Comparison of ENCODE assay signal across 7 cellular contexts in the genomic region with DNA sequence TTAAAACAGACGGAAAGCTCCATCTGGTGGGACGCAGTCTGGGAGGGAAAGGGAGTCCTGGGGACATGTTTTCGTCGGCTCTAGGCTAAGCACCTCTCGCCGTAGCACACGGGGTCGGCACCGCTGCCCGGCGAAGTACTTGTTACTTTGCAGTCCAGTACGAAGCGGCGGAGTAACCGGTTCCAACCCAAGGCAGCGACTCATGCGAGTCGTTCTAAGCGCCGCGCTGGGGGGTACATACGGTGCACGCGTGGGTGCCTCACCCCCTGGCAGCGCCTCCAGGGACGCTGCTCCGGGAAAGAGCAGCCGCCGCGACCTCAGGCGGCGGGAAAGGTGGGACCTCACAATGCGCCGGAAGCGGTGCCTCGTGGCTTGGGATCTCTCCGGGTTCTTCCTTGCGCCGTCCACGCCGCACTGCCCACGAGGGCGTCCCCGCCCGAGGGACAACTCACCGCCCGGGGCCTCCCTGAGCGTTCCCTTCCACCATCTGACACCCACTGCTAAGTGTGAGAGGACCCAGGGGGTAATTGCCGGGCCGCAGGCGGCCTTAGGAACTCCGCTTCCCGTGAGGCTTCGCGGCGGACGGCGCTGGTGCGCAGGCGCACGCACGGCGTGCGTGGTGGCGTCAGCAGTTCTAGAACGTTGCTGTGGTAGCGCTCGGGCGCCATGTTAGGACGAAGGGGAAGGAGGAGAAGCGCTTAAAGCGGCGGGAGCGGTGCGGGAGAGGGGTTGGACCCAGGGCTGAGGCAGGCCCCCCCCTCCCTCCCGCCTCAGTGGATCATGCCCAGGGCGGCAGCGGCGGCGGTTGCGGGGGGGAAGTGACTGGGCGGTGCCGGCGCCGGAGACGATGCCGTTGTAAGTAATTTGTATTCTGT. TPM values are rescaled to one million over a fixed set of nuclear protein-coding genes. Genes with fewer than 3 reads are reported as not detected.
DNase-seq lines count a peak whose midpoint lies in the region; ATAC-seq and TF ChIP-seq lines count a peak whose summit lies in the region.

A gene (plus strand): TSS at position 637 of the 875 bp plus-strand sequence. CDS start 211 bp downstream, at position 848.

- TF ChIP-seq CTCF in astrocyte of the cerebellum (IDR thresholded peaks at IDR 0.05; ENCODE audit: low read depth, low read length, missing control alignments), result no peak
- TF ChIP-seq CTCF in hepatocyte (IDR thresholded peaks at IDR 0.05; ENCODE audit: poor library complexity), result no peak

- peak within 1 kb of the TSS; percentile 96 for H2AFZ ChIP-seq in hepatocyte

- H3K36me3 ChIP-seq in hepatocyte (replicated peaks; ENCODE audit: insufficient read depth, low read depth), result no peaks in the 10 kb centered on the region

- peaks cover 20% of the 10 kb centered on the region for H3K4me1 ChIP-seq in hepatocyte (ENCODE audit: insufficient read depth)

- DNase-seq in NCI-H2029 (lab: John Stamatoyannopoulos, UW), result peak; percentile 75
- peak; percentile 92 for DNase-seq in T-helper 22 cell (ENCODE audit: low read depth)
- DNase-seq in astrocyte of the cerebellum (ENCODE audit: low read depth), result peak; percentile 89
- DNase-seq in hepatocyte (ENCODE audit: low spot score), result peak; percentile 97
- DNase-seq in retina, result peak; percentile 99

- ATAC-seq in GM18505 (IDR thresholded peaks at IDR 0.05; ENCODE audit: unreplicated experiment), result peak; percentile 92
- peak; percentile 87 for ATAC-seq in HG02973 (IDR thresholded peaks at IDR 0.05; ENCODE audit: unreplicated experiment)

- peak within 1 kb of the TSS; percentile 97 for H3K27ac ChIP-seq in hepatocyte

- peak; percentile 91 for TF ChIP-seq POLR2A in GM18505 (IDR thresholded peaks at IDR 0.05; ENCODE audit: borderline replicate concordance, extremely low read depth, insufficient read depth, insufficient read length)

- peaks cover 44% of the 10 kb centered on the region for H4K20me1 ChIP-seq in hepatocyte (ENCODE audit: insufficient read depth, poor library complexity, severe bottlenecking)

- H3K4me2 ChIP-seq in hepatocyte, result peak within 1 kb of the TSS; percentile 90

- H3K79me2 ChIP-seq in hepatocyte, result peaks cover 54% of the 10 kb centered on the region

- H3K9me2 ChIP-seq in hepatocyte (replicated peaks; ENCODE audit: insufficient read depth), result no peaks in the 10 kb centered on the region

- in situ Hi-C loops in astrocyte of the cerebellum (cut with HindIII; ENCODE audit: low sequenced_read_pairs), result no loop called here

- H3K4me3 ChIP-seq in astrocyte of the cerebellum (ENCODE audit: low read depth, low read length) (peak within 1 kb of the TSS; percentile 94), hepatocyte (peak within 1 kb of the TSS; percentile 100)

- H3K27me3 ChIP-seq in hepatocyte, result no peaks in the 10 kb centered on the region

- H3K9me3 ChIP-seq in hepatocyte (ENCODE audit: low read depth), result no peaks in the 10 kb centered on the region

- whole genome bisulfite sequencing in hepatocyte (ENCODE audit: low lambda C conversion rate, missing lambda C conversion rate), result under 1% methylated on average over 78 of the region's 87 CpGs

RNA-seq across cellular contexts. Expression of the gene that starts here (rescaled TPM):
- total RNA-seq in hepatocyte, result 149 and 151 TPM in 2 replicates
- 91.9 and 97.7 TPM in 2 replicates for polyA plus RNA-seq in hepatocyte

Comparison
In these comparisons a context has a peak if more than half of its experiments do, and no peak if none do; other contexts are left out.
1. Peak in every context shown above with its lines: DNase-seq, ATAC-seq, H3K4me3 ChIP-seq and H3K27ac ChIP-seq.